Comparison of ENCODE assay signal across 8 cellular contexts in genomic region chrX:106611323-106611681, GRCh38. TPM values are rescaled to one million over a fixed set of nuclear protein-coding genes. Genes with fewer than 3 reads are reported as not detected.
A peak's percentile ranks its signal among the peaks of the same experiment; 100 is the strongest.
DNase-seq lines count a peak whose midpoint lies in the region; ATAC-seq, FAIRE-seq and TF ChIP-seq lines count a peak whose summit lies in the region.

No MANE protein-coding gene starts in this region.

- no peaks in the 10 kb centered on the region for H3K27me3 Mint-ChIP-seq in activated CD4-positive, alpha-beta memory T cell treated with anti-CD3 and anti-CD28 coated beads, Interleukin-2, amount 10 ng/mL, durations not matched to agents 7 days and 5 days

- H3K27ac ChIP-seq in keratinocyte (ENCODE audit: control insufficient read depth, insufficient read depth, low read length) = peak overlapping the region; percentile 71
- peak overlapping the region in 3 of 4 donors; percentile 68 to 80 (median 71) for H3K27ac ChIP-seq in tibial nerve

- H3K4me1 Mint-ChIP-seq in activated CD4-positive, alpha-beta memory T cell treated with anti-CD3 and anti-CD28 coated beads, Interleukin-2, amount 10 ng/mL, durations not matched to agents 7 days and 5 days = peaks cover 36% of the 10 kb centered on the region

- H3K36me3 ChIP-seq in keratinocyte (ENCODE audit: control insufficient read depth in 2 of 2, extremely low read depth in 1 of 2, insufficient read depth in 2 of 2, low read length in 2 of 2) (no peaks in the 10 kb centered on the region), tibial nerve (no peaks in the 10 kb centered on the region)

- H3K9me1 ChIP-seq in keratinocyte (ENCODE audit: control insufficient read depth, extremely low read depth, insufficient read depth, low read length) = no peaks in the 10 kb centered on the region

- DNase-seq in activated CD4-positive, alpha-beta memory T cell treated with anti-CD3 and anti-CD28 coated beads, Interleukin-2, amount 10 ng/mL, durations not matched to agents 7 days and 5 days = no peak
- no peak for DNase-seq in keratinocyte (ENCODE audit: low read depth, low spot score)
- no peak for DNase-seq in tibial nerve (ENCODE audit: low spot score in 2 of 2)
- no peak for DNase-seq in cerebellar nuclear complex (lab: John Stamatoyannopoulos, UW)
- no peak for DNase-seq in DMS 273 treated with DMSO at 0.1 percent for 48 hours (lab: John Stamatoyannopoulos, UW)
- no peak for DNase-seq in GM10266 (ENCODE audit: extremely low spot score)

- H3K4me3 Mint-ChIP-seq in activated CD4-positive, alpha-beta memory T cell treated with anti-CD3 and anti-CD28 coated beads, Interleukin-2, amount 10 ng/mL, durations not matched to agents 7 days and 5 days = peak overlapping the region; percentile 84

- dilution Hi-C loops in keratinocyte (cut with MboI; ENCODE audit: extremely low pct_ligation_motif_present, low sequenced_read_pairs) = no loop called here

- peak overlapping the region; percentile 27 for H3K4me3 ChIP-seq in GM12875 (ENCODE audit: low read depth, low read length)
- H3K4me3 ChIP-seq in keratinocyte (ENCODE audit: control insufficient read depth in 2 of 3, extremely low read depth in 1 of 3, insufficient read depth in 2 of 3, low read depth in 1 of 3, low read length in 3 of 3) = peak overlapping the region; percentile 42 to 85 (median 69)
- peak overlapping the region; percentile 31 to 58 (median 45) for H3K4me3 ChIP-seq in tibial nerve

- peak overlapping the region; percentile 80 for H3K27ac Mint-ChIP-seq in activated CD4-positive, alpha-beta memory T cell treated with anti-CD3 and anti-CD28 coated beads, Interleukin-2, amount 10 ng/mL, durations not matched to agents 7 days and 5 days

- peak overlapping the region; percentile 66 for H2AFZ ChIP-seq in keratinocyte (ENCODE audit: control insufficient read depth, low read length)

- no peaks in the 10 kb centered on the region for H3K9me3 Mint-ChIP-seq in activated CD4-positive, alpha-beta memory T cell treated with anti-CD3 and anti-CD28 coated beads, Interleukin-2, amount 10 ng/mL, durations not matched to agents 7 days and 5 days

- no peak for TF ChIP-seq CTCF in GM12875 (IDR thresholded peaks at IDR 0.05; ENCODE audit: borderline replicate concordance, insufficient read depth, low read depth, low read length)
- no peak for TF ChIP-seq CTCF in keratinocyte (optimal IDR thresholded peaks at IDR 0.05 in 1 of 3, IDR thresholded peaks at IDR 0.05 in 1 of 3, conservative IDR thresholded peaks at IDR 0.05 in 1 of 3; ENCODE audit: extremely low read depth in 1 of 3, insufficient read depth in 2 of 3, low read length in 3 of 3)
- no peak for TF ChIP-seq CTCF in tibial nerve (IDR thresholded peaks at IDR 0.05)
- TF ChIP-seq CTCF in GM10266 (IDR thresholded peaks at IDR 0.05; ENCODE audit: control insufficient read depth, insufficient read depth, low read depth, missing control alignments) = no peak

- no peaks in the 10 kb centered on the region for H4K20me1 ChIP-seq in keratinocyte (ENCODE audit: control insufficient read depth, extremely low read depth, insufficient read depth, low read length)

- H3K4me2 ChIP-seq in keratinocyte (ENCODE audit: control insufficient read depth, extremely low read depth, insufficient read depth, low read depth, low read length) = peak overlapping the region; percentile 66

- 0 to 44% methylated on average over 1 of the region's 1 CpG for WGBS in tibial nerve, 2 donors

- H3K9ac ChIP-seq in keratinocyte (ENCODE audit: control insufficient read depth, extremely low read depth, insufficient read depth, low read length) = peak overlapping the region; percentile 75

- no peak for FAIRE-seq in keratinocyte (lab: Jason Lieb, UNC)

- H3K36me3 Mint-ChIP-seq in activated CD4-positive, alpha-beta memory T cell treated with anti-CD3 and anti-CD28 coated beads, Interleukin-2, amount 10 ng/mL, durations not matched to agents 7 days and 5 days (ENCODE audit: low read depth) = no peaks in the 10 kb centered on the region

- no peak for TF ChIP-seq EP300 in tibial nerve (IDR thresholded peaks at IDR 0.05)

- CTCF ChIA-PET in activated CD4-positive, alpha-beta memory T cell treated with anti-CD3 and anti-CD28 coated beads, Interleukin-2, amount 10 ng/mL, durations not matched to agents 7 days and 5 days (lab: Charles Lee) = interaction anchor here (1.0 to 1.1 kb wide), 2 partner anchors 8 to 183 kb away, joined by 3 to 4 read pairs; no protein-coding TSS in a partner anchor

- no peaks in the 10 kb centered on the region for H3K9me3 ChIP-seq in keratinocyte (ENCODE audit: control insufficient read depth, low read depth, low read length)
- no peaks in the 10 kb centered on the region for H3K9me3 ChIP-seq in tibial nerve

- TF ChIP-seq POLR2A in tibial nerve (IDR thresholded peaks at IDR 0.05) = no peak

- peaks cover 4% of the 10 kb centered on the region for H3K79me2 ChIP-seq in keratinocyte (ENCODE audit: control insufficient read depth, insufficient read depth, low read length)

- H3K27me3 ChIP-seq in keratinocyte (ENCODE audit: control insufficient read depth, extremely low read depth, insufficient read depth, low read length) = no peaks in the 10 kb centered on the region
- peaks cover 0 to 8% of the 10 kb centered on the region in 2 donors for H3K27me3 ChIP-seq in tibial nerve

- POLR2A ChIA-PET in activated CD4-positive, alpha-beta memory T cell treated with anti-CD3 and anti-CD28 coated beads, Interleukin-2, amount 10 ng/mL, durations not matched to agents 7 days and 5 days (lab: Charles Lee) = interaction anchor here (1.5 to 2.7 kb wide), 2 partner anchors 10 to 127 kb away, joined by 5 to 9 read pairs; no protein-coding TSS in a partner anchor

- ATAC-seq in HG02610 (IDR thresholded peaks at IDR 0.05; ENCODE audit: unreplicated experiment) = peak; percentile 7

- H3K4me1 ChIP-seq in keratinocyte (ENCODE audit: control insufficient read depth, extremely low read depth, insufficient read depth, low read length) = no peaks in the 10 kb centered on the region
- H3K4me1 ChIP-seq in tibial nerve = no peaks in the 10 kb centered on the region

RNA-seq across cellular contexts. Expression of gene RADX, which starts 0.5 kb away (rescaled TPM):
- 1 to 10 TPM; 7.1 to 9.5 TPM for total RNA-seq in activated CD4-positive, alpha-beta memory T cell treated with anti-CD3 and anti-CD28 coated beads, Interleukin-2, amount 10 ng/mL, durations not matched to agents 7 days and 5 days
- polyA plus RNA-seq in keratinocyte = 2.2 to 6.3 TPM (median 3.6 TPM) in 3 replicates
- polyA plus RNA-seq in keratinocyte (2011; ENCODE audit: low read depth) = 2.0 TPM
- 0.94 and 2.2 TPM in 2 replicates for polyA plus RNA-seq in keratinocyte (2011; cell fraction: cytosol; rRNA removed)
- polyA plus RNA-seq in keratinocyte (2011; cell fraction: nucleus; rRNA removed) = 4.8 and 7.0 TPM in 2 replicates
- 1.3 and 3.0 TPM in 2 replicates for polyA plus RNA-seq in keratinocyte (2012; ENCODE audit: low replicate concordance)
- polyA minus RNA-seq in keratinocyte = 1.1 to 4.3 TPM (median 1.4 TPM) in 3 replicates
- polyA minus RNA-seq in keratinocyte (2011; cell fraction: cytosol; rRNA and poly(A)+ RNA removed) = 1.2 TPM
- 1.7 and 2.0 TPM in 2 replicates for polyA minus RNA-seq in keratinocyte (2011; cell fraction: nucleus; rRNA and poly(A)+ RNA removed)
- total RNA-seq in tibial nerve = 1 to 10 TPM; 3.5 to 9.6 (median 5.6) TPM
